In genomic region chr5:14297697-14298096, GRCh38 we compare ENCODE assay signal across 15 cellular contexts.
"Had no signal": no experiment of that assay in that cellular context is flagged by ENCODE, and none has a peak within 500 bp of the region (broad histone marks: within the 10 kb centered on the region; RNA-seq: fewer than 3 reads in every experiment).

No MANE protein-coding gene starts in this region.

- H3K4me3 Mint-ChIP-seq: activated CD4-positive, alpha-beta T cell treated with anti-CD3 and anti-CD28 coated beads, Interleukin-2, amount 10 ng/mL, durations not matched to agents 7 days and 5 days; activated T-helper 1 cell treated with anti-CD3 and anti-CD28 coated beads, Interleukin-12 subunit alpha, Interleukin-12 subunit beta, Interleukin-2, Interleukin-4 antibody, amounts not matched to agents 30 ng/mL and 10 ng/mL and 1 ng/mL, durations not matched to agents 14 hours and 24 hours and 36 hours; endodermal cell; immature natural killer cell; neural progenitor cell; T-helper 2 cell treated with Interferon-gamma antibody and Interleukin-4, amounts not matched to agents 5 μg/mL and 100 μg/mL, for 36 hours had no signal

- H3K9me3 ChIP-seq: lower lobe of right lung, pancreas, transverse colon had no signal

- H3K4me2 ChIP-seq: neural progenitor cell had no signal

- H3K9ac ChIP-seq: neural progenitor cell had no signal

- H3K27me3 ChIP-seq: neural progenitor cell, pancreas, transverse colon had no signal

- H3K4me1 Mint-ChIP-seq: immature natural killer cell had no signal

- DNase-seq: activated CD4-positive, alpha-beta T cell treated with anti-CD3 and anti-CD28 coated beads, Interleukin-2, amount 10 ng/mL, durations not matched to agents 7 days and 5 days; activated CD8-positive, alpha-beta memory T cell treated with anti-CD3 and anti-CD28 coated beads, Interleukin-2, amount 50 U/mL, for 48 hours; activated naive CD4-positive, alpha-beta T cell; endodermal cell; immature natural killer cell; lower lobe of right lung; midbrain; pancreas; stimulated activated CD4-positive, alpha-beta T cell treated with anti-CD3 and anti-CD28 coated beads, Interleukin-4, amount 100 ng/mL, for 24 hours; stimulated activated naive CD4-positive, alpha-beta T cell treated with Interleukin-2 at 50 U/mL for 16 hours; transverse colon had no signal

- H3K27ac Mint-ChIP-seq: activated CD4-positive, alpha-beta T cell treated with anti-CD3 and anti-CD28 coated beads, Interleukin-2, amount 10 ng/mL, durations not matched to agents 7 days and 5 days; activated T-helper 1 cell treated with anti-CD3 and anti-CD28 coated beads, Interleukin-12 subunit alpha, Interleukin-12 subunit beta, Interleukin-2, Interleukin-4 antibody, amounts not matched to agents 30 ng/mL and 10 ng/mL and 1 ng/mL, durations not matched to agents 14 hours and 24 hours and 36 hours; endodermal cell; neural progenitor cell; T-helper 2 cell treated with Interferon-gamma antibody and Interleukin-4, amounts not matched to agents 5 μg/mL and 100 μg/mL, for 36 hours had no signal

- H3K4me1 ChIP-seq: pancreas, transverse colon had no signal

- H3K4me3 ChIP-seq: lower lobe of right lung, neural progenitor cell, pancreas, transverse colon had no signal

- H2AFZ ChIP-seq: neural progenitor cell had no signal

- H3K9me3 Mint-ChIP-seq: activated CD4-positive, alpha-beta T cell treated with anti-CD3 and anti-CD28 coated beads, Interleukin-2, amount 10 ng/mL, durations not matched to agents 7 days and 5 days; activated T-helper 1 cell treated with anti-CD3 and anti-CD28 coated beads, Interleukin-12 subunit alpha, Interleukin-12 subunit beta, Interleukin-2, Interleukin-4 antibody, amounts not matched to agents 30 ng/mL and 10 ng/mL and 1 ng/mL, durations not matched to agents 14 hours and 24 hours and 36 hours; endodermal cell; immature natural killer cell; neural progenitor cell; T-helper 2 cell treated with Interferon-gamma antibody and Interleukin-4, amounts not matched to agents 5 μg/mL and 100 μg/mL, for 36 hours had no signal

- H3K27me3 Mint-ChIP-seq: activated CD4-positive, alpha-beta T cell treated with anti-CD3 and anti-CD28 coated beads, Interleukin-2, amount 10 ng/mL, durations not matched to agents 7 days and 5 days had no signal

- ATAC-seq: lower lobe of right lung had no signal

- FAIRE-seq: bronchial epithelial cell, pancreas had no signal

- H3K27ac ChIP-seq: lower lobe of right lung, pancreas, transverse colon had no signal
